ENCODE assay signal across 7 cellular contexts in genomic region chr1:211951856-211952255, GRCh38.
DNase-seq lines count a peak whose midpoint lies in the region; ATAC-seq lines count a peak whose summit lies in the region.

No MANE protein-coding gene starts in this region.

- intact Hi-C loops in Right ventricle myocardium inferior (cut with DNase I): no loop called here

- peak; percentile 90 for ATAC-seq in GM18873 (IDR thresholded peaks at IDR 0.05; ENCODE audit: low FRiP score, unreplicated experiment)
- ATAC-seq in HG02759 (IDR thresholded peaks at IDR 0.05; ENCODE audit: unreplicated experiment): peak; percentile 95
- no peak for ATAC-seq in Right ventricle myocardium inferior

- DNase-seq in RPMI7951 (ENCODE audit: low read depth) (peak; percentile 64), lung microvascular endothelial cell (ENCODE audit: low read depth in 2 of 2) (peak; percentile 85 to 89), Right ventricle myocardium inferior (ENCODE audit: missing footprints) (no peak), NCI-H187 treated with DMSO at 0.1 percent for 48 hours (lab: John Stamatoyannopoulos, UW) (no peak), SHP77 treated with DMSO at 0.1 percent for 48 hours (lab: John Stamatoyannopoulos, UW) (no peak)

Comparison
In these comparisons a context has a peak if more than half of its experiments do, and no peak if none do; other contexts are left out.
1. DNase-seq: peak in RPMI7951 (single experiment) and lung microvascular endothelial cell (2 of 2); none in Right ventricle myocardium inferior (single experiment), NCI-H187 treated with DMSO at 0.1 percent for 48 hours (single experiment) and SHP77 treated with DMSO at 0.1 percent for 48 hours (single experiment).